ENCODE assay signal across 1 cellular context in genomic region chrX:103503163-103503852, GRCh38.
TF ChIP-seq lines count a peak whose summit lies in the region.

No MANE protein-coding gene starts in this region.

TF ChIP-seq in GM23338, 12 proteins besides CTCF, POLR2A, EP300 and RAD21 (continued from another document):
- TF ChIP-seq, protein P1, sequence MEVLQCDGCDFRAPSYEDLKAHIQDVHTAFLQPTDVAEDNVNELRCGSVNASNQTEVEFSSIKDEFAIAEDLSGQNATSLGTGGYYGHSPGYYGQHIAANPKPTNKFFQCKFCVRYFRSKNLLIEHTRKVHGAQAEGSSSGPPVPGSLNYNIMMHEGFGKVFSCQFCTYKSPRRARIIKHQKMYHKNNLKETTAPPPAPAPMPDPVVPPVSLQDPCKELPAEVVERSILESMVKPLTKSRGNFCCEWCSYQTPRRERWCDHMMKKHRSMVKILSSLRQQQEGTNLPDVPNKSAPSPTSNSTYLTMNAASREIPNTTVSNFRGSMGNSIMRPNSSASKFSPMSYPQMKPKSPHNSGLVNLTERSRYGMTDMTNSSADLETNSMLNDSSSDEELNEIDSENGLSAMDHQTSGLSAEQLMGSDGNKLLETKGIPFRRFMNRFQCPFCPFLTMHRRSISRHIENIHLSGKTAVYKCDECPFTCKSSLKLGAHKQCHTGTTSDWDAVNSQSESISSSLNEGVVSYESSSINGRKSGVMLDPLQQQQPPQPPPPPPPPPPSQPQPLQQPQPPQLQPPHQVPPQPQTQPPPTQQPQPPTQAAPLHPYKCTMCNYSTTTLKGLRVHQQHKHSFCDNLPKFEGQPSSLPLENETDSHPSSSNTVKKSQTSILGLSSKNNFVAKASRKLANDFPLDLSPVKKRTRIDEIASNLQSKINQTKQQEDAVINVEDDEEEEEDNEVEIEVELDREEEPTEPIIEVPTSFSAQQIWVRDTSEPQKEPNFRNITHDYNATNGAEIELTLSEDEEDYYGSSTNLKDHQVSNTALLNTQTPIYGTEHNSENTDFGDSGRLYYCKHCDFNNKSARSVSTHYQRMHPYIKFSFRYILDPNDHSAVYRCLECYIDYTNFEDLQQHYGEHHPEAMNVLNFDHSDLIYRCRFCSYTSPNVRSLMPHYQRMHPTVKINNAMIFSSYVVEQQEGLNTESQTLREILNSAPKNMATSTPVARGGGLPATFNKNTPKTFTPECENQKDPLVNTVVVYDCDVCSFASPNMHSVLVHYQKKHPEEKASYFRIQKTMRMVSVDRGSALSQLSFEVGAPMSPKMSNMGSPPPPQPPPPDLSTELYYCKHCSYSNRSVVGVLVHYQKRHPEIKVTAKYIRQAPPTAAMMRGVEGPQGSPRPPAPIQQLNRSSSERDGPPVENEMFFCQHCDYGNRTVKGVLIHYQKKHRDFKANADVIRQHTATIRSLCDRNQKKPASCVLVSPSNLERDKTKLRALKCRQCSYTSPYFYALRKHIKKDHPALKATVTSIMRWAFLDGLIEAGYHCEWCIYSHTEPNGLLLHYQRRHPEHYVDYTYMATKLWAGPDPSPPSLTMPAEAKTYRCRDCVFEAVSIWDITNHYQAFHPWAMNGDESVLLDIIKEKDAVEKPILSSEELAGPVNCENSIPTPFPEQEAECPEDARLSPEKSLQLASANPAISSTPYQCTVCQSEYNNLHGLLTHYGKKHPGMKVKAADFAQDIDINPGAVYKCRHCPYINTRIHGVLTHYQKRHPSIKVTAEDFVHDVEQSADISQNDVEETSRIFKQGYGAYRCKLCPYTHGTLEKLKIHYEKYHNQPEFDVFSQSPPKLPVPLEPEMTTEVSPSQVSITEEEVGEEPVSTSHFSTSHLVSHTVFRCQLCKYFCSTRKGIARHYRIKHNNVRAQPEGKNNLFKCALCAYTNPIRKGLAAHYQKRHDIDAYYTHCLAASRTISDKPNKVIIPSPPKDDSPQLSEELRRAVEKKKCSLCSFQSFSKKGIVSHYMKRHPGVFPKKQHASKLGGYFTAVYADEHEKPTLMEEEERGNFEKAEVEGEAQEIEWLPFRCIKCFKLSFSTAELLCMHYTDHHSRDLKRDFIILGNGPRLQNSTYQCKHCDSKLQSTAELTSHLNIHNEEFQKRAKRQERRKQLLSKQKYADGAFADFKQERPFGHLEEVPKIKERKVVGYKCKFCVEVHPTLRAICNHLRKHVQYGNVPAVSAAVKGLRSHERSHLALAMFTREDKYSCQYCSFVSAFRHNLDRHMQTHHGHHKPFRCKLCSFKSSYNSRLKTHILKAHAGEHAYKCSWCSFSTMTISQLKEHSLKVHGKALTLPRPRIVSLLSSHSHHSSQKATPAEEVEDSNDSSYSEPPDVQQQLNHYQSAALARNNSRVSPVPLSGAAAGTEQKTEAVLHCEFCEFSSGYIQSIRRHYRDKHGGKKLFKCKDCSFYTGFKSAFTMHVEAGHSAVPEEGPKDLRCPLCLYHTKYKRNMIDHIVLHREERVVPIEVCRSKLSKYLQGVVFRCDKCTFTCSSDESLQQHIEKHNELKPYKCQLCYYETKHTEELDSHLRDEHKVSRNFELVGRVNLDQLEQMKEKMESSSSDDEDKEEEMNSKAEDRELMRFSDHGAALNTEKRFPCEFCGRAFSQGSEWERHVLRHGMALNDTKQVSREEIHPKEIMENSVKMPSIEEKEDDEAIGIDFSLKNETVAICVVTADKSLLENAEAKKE (CRISPR knock-in tag; IDR thresholded peaks at IDR 0.05), result no peak
- TF ChIP-seq CREB1 (CRISPR knock-in tag; IDR thresholded peaks at IDR 0.05; ENCODE audit: low read depth), result no peak
- TF ChIP-seq ZNF331 (CRISPR knock-in tag; IDR thresholded peaks at IDR 0.05; ENCODE audit: low read depth), result no peak
- TF ChIP-seq REST (IDR thresholded peaks at IDR 0.05; ENCODE audit: unreplicated experiment), result no peak
- TF ChIP-seq JUNB (IDR thresholded peaks at IDR 0.05; ENCODE audit: unreplicated experiment), result no peak
- TF ChIP-seq STAT1 (IDR thresholded peaks at IDR 0.05; ENCODE audit: unreplicated experiment), result no peak
- TF ChIP-seq EZH2phosphoT487 (IDR thresholded peaks at IDR 0.05; ENCODE audit: unreplicated experiment), result no peak
- no peak for TF ChIP-seq EZH2 (IDR thresholded peaks at IDR 0.05; ENCODE audit: low read depth, unreplicated experiment)
- no peak for TF ChIP-seq POLR2AphosphoS5 (IDR thresholded peaks at IDR 0.05; ENCODE audit: low read depth)
- TF ChIP-seq, protein P2, sequence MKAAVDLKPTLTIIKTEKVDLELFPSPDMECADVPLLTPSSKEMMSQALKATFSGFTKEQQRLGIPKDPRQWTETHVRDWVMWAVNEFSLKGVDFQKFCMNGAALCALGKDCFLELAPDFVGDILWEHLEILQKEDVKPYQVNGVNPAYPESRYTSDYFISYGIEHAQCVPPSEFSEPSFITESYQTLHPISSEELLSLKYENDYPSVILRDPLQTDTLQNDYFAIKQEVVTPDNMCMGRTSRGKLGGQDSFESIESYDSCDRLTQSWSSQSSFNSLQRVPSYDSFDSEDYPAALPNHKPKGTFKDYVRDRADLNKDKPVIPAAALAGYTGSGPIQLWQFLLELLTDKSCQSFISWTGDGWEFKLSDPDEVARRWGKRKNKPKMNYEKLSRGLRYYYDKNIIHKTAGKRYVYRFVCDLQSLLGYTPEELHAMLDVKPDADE (IDR thresholded peaks at IDR 0.05), result no peak
